8 cellular contexts compared by ENCODE assay signal in the genomic region with DNA sequence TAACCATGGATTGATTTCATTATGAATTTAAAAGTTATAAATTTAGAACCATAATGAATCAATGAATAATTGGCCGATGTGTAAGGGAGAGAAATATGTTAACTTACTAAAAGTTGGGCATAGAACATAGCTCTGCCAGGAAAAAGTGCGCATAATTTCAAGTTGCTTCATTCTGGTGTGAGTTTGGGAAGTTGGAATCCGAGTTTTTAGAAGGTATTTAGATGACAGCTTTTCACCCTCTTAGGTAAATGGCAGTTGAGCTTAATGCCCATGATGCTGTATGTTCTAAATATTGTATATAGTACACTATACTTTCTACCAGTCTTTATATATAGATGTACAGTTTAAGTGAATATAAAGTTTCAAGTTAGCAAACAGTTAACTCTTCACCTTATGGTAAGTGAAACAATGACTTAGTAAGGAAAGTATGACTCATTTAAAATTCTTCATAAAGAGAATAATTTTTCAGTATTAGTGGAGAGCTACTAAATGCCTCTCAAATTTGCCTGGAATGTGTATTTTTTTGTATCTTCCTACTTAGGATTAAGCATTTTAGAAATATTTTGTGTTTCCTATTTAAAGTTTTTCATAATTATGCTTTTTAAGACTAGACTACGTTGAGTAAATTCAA. TPM values are rescaled to one million over a fixed set of nuclear protein-coding genes. Genes with fewer than 3 reads are reported as not detected.
DNase-seq lines count a peak whose midpoint lies in the region; ATAC-seq and TF ChIP-seq lines count a peak whose summit lies in the region.

No MANE protein-coding gene starts in this region.

- peaks cover 43% of the 10 kb centered on the region for H3K79me2 ChIP-seq in mesendoderm (ENCODE audit: control insufficient read depth, insufficient read depth, low read length)

- ATAC-seq in GM18861 (IDR thresholded peaks at IDR 0.05; ENCODE audit: unreplicated experiment): no peak

- H3K9ac ChIP-seq in HUES6 (ENCODE audit: low read length) (peak overlapping the region; percentile 92), mesendoderm (ENCODE audit: low read length) (peak overlapping the region; percentile 73)

- no peak overlapping the region for H4K5ac ChIP-seq in mesendoderm (ENCODE audit: low read length)

- no peaks in the 10 kb centered on the region for H3K9me3 ChIP-seq in BE2C
- no peaks in the 10 kb centered on the region for H3K9me3 ChIP-seq in HUES6 (ENCODE audit: control insufficient read depth, insufficient read depth, low read depth, low read length)
- no peaks in the 10 kb centered on the region for H3K9me3 ChIP-seq in thyroid gland

- no peak overlapping the region for H4K8ac ChIP-seq in mesendoderm (ENCODE audit: low read depth, low read length)

- H2AK5ac ChIP-seq in mesendoderm (ENCODE audit: low read length): no peak overlapping the region

- H3K4ac ChIP-seq in mesendoderm (ENCODE audit: low read depth, low read length): no peak overlapping the region

- H3K27me3 ChIP-seq in BE2C (no peaks in the 10 kb centered on the region), HUES6 (ENCODE audit: control insufficient read depth, insufficient read depth, low read length) (no peaks in the 10 kb centered on the region), brain microvascular endothelial cell (replicated peaks) (no peaks in the 10 kb centered on the region), mesendoderm (ENCODE audit: insufficient read depth, low read length, poor library complexity) (no peaks in the 10 kb centered on the region), thyroid gland (no peaks in the 10 kb centered on the region)

- no peak overlapping the region for H2BK15ac ChIP-seq in mesendoderm (replicated peaks; ENCODE audit: low read depth)

- in situ Hi-C loops in brain microvascular endothelial cell (cut with HindIII; ENCODE audit: low pct_ligation_motif_present, low sequenced_read_pairs): no loop called here

- H3K18ac ChIP-seq in mesendoderm (ENCODE audit: low read length): no peak overlapping the region

- no peak overlapping the region for H3K23ac ChIP-seq in mesendoderm (ENCODE audit: low read length)

- TF ChIP-seq CTCF in BE2C (IDR thresholded peaks at IDR 0.05; ENCODE audit: low read depth, low read length) (no peak), brain microvascular endothelial cell (IDR thresholded peaks at IDR 0.05; ENCODE audit: low read depth, low read length, missing control alignments) (no peak), thyroid gland (IDR thresholded peaks at IDR 0.05) (no peak)

- WGBS in mesendoderm (ENCODE audit: extremely low coverage, insufficient coverage, low lambda C conversion rate): no CpG with 5 or more reads among the region's 4 CpGs
- 64 to 68% methylated on average over 4 of the region's 4 CpGs for WGBS in thyroid gland, 2 donors

- no peak overlapping the region for H2BK5ac ChIP-seq in mesendoderm (ENCODE audit: low read length)

- H3K4me2 ChIP-seq in mesendoderm (ENCODE audit: low read length): peak overlapping the region; percentile 52

- peak overlapping the region; percentile 73 for H3K56ac ChIP-seq in mesendoderm (ENCODE audit: low read length)

- H3K27ac ChIP-seq in HUES6 (ENCODE audit: low read depth, low read length) (peak overlapping the region; percentile 82; the same call in 1 of the 2 replicates), brain microvascular endothelial cell (peak overlapping the region; percentile 43), mesendoderm (ENCODE audit: low read depth, low read length) (no peak overlapping the region), thyroid gland (no peak overlapping the region)

- H3K4me1 ChIP-seq in BE2C (peaks cover 5% of the 10 kb centered on the region; the same call in 1 of the 2 replicates), HUES6 (ENCODE audit: control insufficient read depth, insufficient read depth, low read length) (peaks cover 44% of the 10 kb centered on the region), mesendoderm (ENCODE audit: control insufficient read depth, low read depth, low read length) (peaks cover 12% of the 10 kb centered on the region), thyroid gland (peaks cover 4 to 15% of the 10 kb centered on the region in 2 donors)

- no peaks in the 10 kb centered on the region for H3K36me3 ChIP-seq in BE2C
- peaks cover 14% of the 10 kb centered on the region for H3K36me3 ChIP-seq in HUES6 (ENCODE audit: control insufficient read depth, insufficient read depth, low read length)
- no peaks in the 10 kb centered on the region for H3K36me3 ChIP-seq in brain microvascular endothelial cell (replicated peaks)
- H3K36me3 ChIP-seq in mesendoderm (ENCODE audit: control insufficient read depth, insufficient read depth, low read length): no peaks in the 10 kb centered on the region
- H3K36me3 ChIP-seq in thyroid gland: no peaks in the 10 kb centered on the region

- no peak for TF ChIP-seq POLR2A in thyroid gland (IDR thresholded peaks at IDR 0.05)

- intact Hi-C loops in thyroid gland (cut with DNase I): loop anchor here (5.0 kb wide), 1 partner anchor 82 kb away; no protein-coding TSS in a partner anchor

- peak overlapping the region; percentile 86; the same call in 1 of the 2 replicates for H3K4me3 ChIP-seq in BE2C (ENCODE audit: low read depth, low read length)
- H3K4me3 ChIP-seq in HUES6 (ENCODE audit: low read depth, low read length): peak overlapping the region; percentile 81
- peak overlapping the region; percentile 89 for H3K4me3 ChIP-seq in brain microvascular endothelial cell (ENCODE audit: low read depth, low read length)
- H3K4me3 ChIP-seq in mesendoderm (ENCODE audit: low read length): peak overlapping the region; percentile 47
- no peak overlapping the region for H3K4me3 ChIP-seq in thyroid gland (replicated peaks in 1 of 3)

- no peak overlapping the region for H2BK120ac ChIP-seq in mesendoderm (ENCODE audit: low read depth, low read length)

- DNase-seq in BE2C (no peak), brain microvascular endothelial cell (no peak), mesendoderm (no peak), AG20443 (ENCODE audit: low spot score) (no peak), thyroid gland (no peak), 8988T (no peak)

- H3K79me1 ChIP-seq in mesendoderm (ENCODE audit: low read length): peaks cover 4% of the 10 kb centered on the region

RNA-seq across cellular contexts. Expression of a gene that starts 1.6 kb away (rescaled TPM):
- 5.9 TPM for polyA plus RNA-seq in BE2C (2012; ENCODE audit: insufficient read depth, insufficient read length, low read depth)
- polyA plus RNA-seq in mesendoderm (2013, experiment 1 of 2): 40.9 TPM
- polyA plus RNA-seq in mesendoderm (2013, experiment 2 of 2): 42.6 TPM
- 10 to 100 TPM; 42.9 to 99.9 (median 54.6) TPM for total RNA-seq in thyroid gland

Comparison
In these comparisons a context has a peak if more than half of its experiments do, and no peak if none do; other contexts are left out.
1. H3K4me3 ChIP-seq: peak in BE2C (single experiment), HUES6 (single experiment), brain microvascular endothelial cell (single experiment) and mesendoderm (single experiment); none in thyroid gland (0 of 3).
2. H3K27ac ChIP-seq: peak in HUES6 (single experiment) and brain microvascular endothelial cell (single experiment); none in mesendoderm (single experiment) and thyroid gland (0 of 3).